In the genomic region with DNA sequence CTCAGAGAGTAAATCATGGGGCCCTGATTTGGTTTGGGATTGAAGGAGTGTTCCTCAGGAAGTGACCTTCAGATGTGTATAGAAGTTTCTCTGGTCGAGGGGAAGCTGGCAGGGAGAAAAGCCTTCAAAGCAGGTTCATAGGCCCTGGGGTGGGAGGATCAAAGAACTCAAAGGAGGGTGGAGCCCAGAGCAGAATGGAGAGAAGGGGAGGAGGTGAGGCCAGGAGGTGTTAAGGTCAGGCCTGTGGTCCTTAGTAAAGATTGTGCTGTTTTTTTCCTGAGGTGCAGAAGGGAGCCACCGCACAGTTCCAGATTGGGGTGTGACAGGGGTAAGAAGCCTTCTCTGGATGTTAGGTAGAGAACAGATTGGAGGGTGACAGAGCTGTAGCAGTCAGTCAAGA, we compare ENCODE assay signal across 27 cellular contexts. TPM values are rescaled to one million over a fixed set of nuclear protein-coding genes. Genes with fewer than 3 reads are reported as not detected.
DNase-seq lines count a peak whose midpoint lies in the region; ATAC-seq, FAIRE-seq and TF ChIP-seq lines count a peak whose summit lies in the region.
"Had no signal": no experiment of that assay in that cellular context is flagged by ENCODE, and none has a peak within 500 bp of the region (broad histone marks: within the 10 kb centered on the region; RNA-seq: fewer than 3 reads in every experiment).

No MANE protein-coding gene starts in this region.

- no peaks in the 10 kb centered on the region for H3K27me3 ChIP-seq in GM12878 (replicated peaks in 1 of 2; ENCODE audit: control insufficient read depth in 2 of 2, insufficient read depth in 2 of 2, low read length in 1 of 2)
- no peaks in the 10 kb centered on the region for H3K27me3 ChIP-seq in Karpas-422 (ENCODE audit: low read length)
- H3K27me3 ChIP-seq: BE2C, heart right ventricle, left lung, stomach had no signal

- H3K9me2 ChIP-seq in Karpas-422 (replicated peaks; ENCODE audit: insufficient read depth, low read length) = no peaks in the 10 kb centered on the region

- H3K4me2 ChIP-seq in GM12878 (ENCODE audit: control insufficient read depth, insufficient read depth) = no peak overlapping the region
- no peak overlapping the region for H3K4me2 ChIP-seq in Karpas-422 (ENCODE audit: low read depth, low read length, poor library complexity, severe bottlenecking)

- intact Hi-C loops in activated CD4-positive, alpha-beta T cell treated with anti-CD3 and anti-CD28 coated beads for 36 hours (cut with DNase I, micrococcal nuclease) = no loop called here
- intact Hi-C loops in GM12878 (cut with micrococcal nuclease; ENCODE audit: unreplicated experiment) = no loop called here

- peak overlapping the region; percentile 56 for H3K27ac Mint-ChIP-seq in activated CD4-positive, alpha-beta T cell treated with anti-CD3 and anti-CD28 coated beads for 36 hours
- peak overlapping the region; percentile 20 for H3K27ac Mint-ChIP-seq in stimulated activated effector memory CD8-positive, alpha-beta T cell treated with anti-CD3 and anti-CD28 coated beads, Interleukin-12 subunit alpha, Interleukin-12 subunit beta, amount 100 ng/mL, for 72 hours
- H3K27ac Mint-ChIP-seq: activated CD4-positive, alpha-beta memory T cell treated with anti-CD3 and anti-CD28 coated beads, Interleukin-2, amount 10 ng/mL, durations not matched to agents 7 days and 5 days had no signal

- RAD21 ChIA-PET in GM12878 (lab: Charles Lee; ENCODE audit: unreplicated experiment) = no interaction called here

- no peak overlapping the region for H3K4me3 Mint-ChIP-seq in activated CD4-positive, alpha-beta T cell treated with anti-CD3 and anti-CD28 coated beads for 36 hours
- no peak overlapping the region for H3K4me3 Mint-ChIP-seq in stimulated activated effector memory CD8-positive, alpha-beta T cell treated with anti-CD3 and anti-CD28 coated beads, Interleukin-12 subunit alpha, Interleukin-12 subunit beta, amount 100 ng/mL, for 72 hours
- H3K4me3 Mint-ChIP-seq: activated CD4-positive, alpha-beta memory T cell treated with anti-CD3 and anti-CD28 coated beads, Interleukin-2, amount 10 ng/mL, durations not matched to agents 7 days and 5 days had no signal

- 83% methylated on average over 2 of the region's 2 CpGs for WGBS in GM12878 (ENCODE audit: insufficient coverage, insufficient replicate concordance, low lambda C conversion rate, missing lambda C conversion rate)

- in situ Hi-C loops in GM12878 (cut with MboI) = no loop called here

- TF ChIP-seq POLR2A in GM12878 (IDR thresholded peaks at IDR 0.05; ENCODE audit: low read depth, low read length) = no peak

- H3K4me1 Mint-ChIP-seq in activated CD4-positive, alpha-beta T cell treated with anti-CD3 and anti-CD28 coated beads for 36 hours = peaks cover 14% of the 10 kb centered on the region
- H3K4me1 Mint-ChIP-seq in stimulated activated effector memory CD8-positive, alpha-beta T cell treated with anti-CD3 and anti-CD28 coated beads, Interleukin-12 subunit alpha, Interleukin-12 subunit beta, amount 100 ng/mL, for 72 hours = peaks cover 7% of the 10 kb centered on the region

- H3K79me2 ChIP-seq in GM12878 (ENCODE audit: control insufficient read depth, insufficient read depth, low read length) = no peaks in the 10 kb centered on the region
- H3K79me2 ChIP-seq in Karpas-422 (ENCODE audit: low read length) = peaks cover 3% of the 10 kb centered on the region; the same call in 1 of the 2 replicates

- TSS peak; percentile 44 for BruUV-seq in GM12878 (replicated peaks; lab: Mats Ljungman, UMichigan)

- peaks cover 36 to 59% of the 10 kb centered on the region in 2 experiments; a peak in 2 of 3 replicates for H3K36me3 ChIP-seq in HEK293 (ENCODE audit: control insufficient read depth in 2 of 2, insufficient read depth in 1 of 2, low read length in 2 of 2)
- H3K36me3 ChIP-seq in GM12878 (ENCODE audit: control insufficient read depth in 2 of 2, insufficient read depth in 2 of 2, low read length in 1 of 2) = peaks cover 0 to 19% of the 10 kb centered on the region in 2 experiments; a peak in 3 of 4 replicates
- peaks cover 27% of the 10 kb centered on the region for H3K36me3 ChIP-seq in Karpas-422 (ENCODE audit: insufficient read depth, low read length)

- H3K36me3 Mint-ChIP-seq in activated CD4-positive, alpha-beta T cell treated with anti-CD3 and anti-CD28 coated beads for 36 hours (ENCODE audit: low read depth) = peaks cover 39% of the 10 kb centered on the region
- peaks cover 97% of the 10 kb centered on the region for H3K36me3 Mint-ChIP-seq in stimulated activated effector memory CD8-positive, alpha-beta T cell treated with anti-CD3 and anti-CD28 coated beads, Interleukin-12 subunit alpha, Interleukin-12 subunit beta, amount 100 ng/mL, for 72 hours

- no peak overlapping the region for H3K9ac ChIP-seq in GM12878 (ENCODE audit: control insufficient read depth, insufficient read depth, low read length)
- no peak overlapping the region for H3K9ac ChIP-seq in Karpas-422 (ENCODE audit: low read length)

- H3K27me3 Mint-ChIP-seq in activated CD4-positive, alpha-beta T cell treated with anti-CD3 and anti-CD28 coated beads for 36 hours = no peaks in the 10 kb centered on the region
- H3K27me3 Mint-ChIP-seq: activated CD4-positive, alpha-beta memory T cell treated with anti-CD3 and anti-CD28 coated beads, Interleukin-2, amount 10 ng/mL, durations not matched to agents 7 days and 5 days had no signal

- no peaks in the 10 kb centered on the region for H3K9me3 Mint-ChIP-seq in activated CD4-positive, alpha-beta T cell treated with anti-CD3 and anti-CD28 coated beads for 36 hours (ENCODE audit: low read depth)
- H3K9me3 Mint-ChIP-seq in stimulated activated effector memory CD8-positive, alpha-beta T cell treated with anti-CD3 and anti-CD28 coated beads, Interleukin-12 subunit alpha, Interleukin-12 subunit beta, amount 100 ng/mL, for 72 hours = no peaks in the 10 kb centered on the region
- H3K9me3 Mint-ChIP-seq: activated CD4-positive, alpha-beta memory T cell treated with anti-CD3 and anti-CD28 coated beads, Interleukin-2, amount 10 ng/mL, durations not matched to agents 7 days and 5 days had no signal

- H3K4me3 ChIP-seq in HEK293 (ENCODE audit: low read depth, low read length) (no peak overlapping the region), GM12878 (no peak overlapping the region), Karpas-422 (ENCODE audit: low read length) (no peak overlapping the region)
- H3K4me3 ChIP-seq: heart right ventricle, left lung, stomach had no signal

- H4K20me1 ChIP-seq in GM12878 (ENCODE audit: control insufficient read depth, insufficient read depth) (no peaks in the 10 kb centered on the region; the same call in 1 of the 2 replicates), Karpas-422 (ENCODE audit: insufficient read depth, low read depth, low read length) (no peaks in the 10 kb centered on the region)

- CTCF ChIA-PET in activated CD4-positive, alpha-beta T cell treated with anti-CD3 and anti-CD28 coated beads for 36 hours (lab: Charles Lee) = no interaction called here
- CTCF ChIA-PET in HEK293 (lab: Yijun Ruan, JAX) (interaction anchor here (1.3 to 2.1 kb wide), 2 partner anchors 9 to 115 kb away, joined by 3 to 11 read pairs; partner anchors contain the start of genes CFAP251 and RHOF), GM12878 (lab: Yijun Ruan, JAX) (no interaction called here)

- no peak for TF ChIP-seq EP300 in GM12878 (IDR thresholded peaks at IDR 0.05; ENCODE audit: borderline replicate concordance in 1 of 2, control insufficient read depth in 1 of 2, low read depth in 2 of 2, low read length in 2 of 2)

- SMC1A ChIA-PET in GM12878 (lab: Charles Lee; ENCODE audit: uncharacterized antibody, unreplicated experiment) = no interaction called here

- H3K27ac ChIP-seq in HEK293 (ENCODE audit: extremely low read depth, low read depth, low read length) (no peak overlapping the region), GM12878 (ENCODE audit: control insufficient read depth, insufficient read depth) (no peak overlapping the region), Karpas-422 (ENCODE audit: low read length) (no peak overlapping the region)
- H3K27ac ChIP-seq: heart right ventricle, left lung, stomach had no signal

- no peak for TF ChIP-seq RAD21 in GM12878 (IDR thresholded peaks at IDR 0.05; ENCODE audit: insufficient read depth, low read depth, low read length)

- TF ChIP-seq CTCF in HEK293 (tag by site-specific recombination; IDR thresholded peaks at IDR 0.05) (no peak), GM12878 (IDR thresholded peaks at IDR 0.05 in 2 of 3, conservative IDR thresholded peaks at IDR 0.05 in 1 of 3; ENCODE audit: control insufficient read depth in 2 of 3, extremely low read depth in 1 of 3, insufficient read depth in 1 of 3, low read depth in 3 of 3, low read length in 3 of 3) (no peak)

- POLR2A ChIA-PET in activated CD4-positive, alpha-beta T cell treated with anti-CD3 and anti-CD28 coated beads for 36 hours (lab: Charles Lee) = no interaction called here
- POLR2A ChIA-PET in HEK293 (lab: Yijun Ruan, JAX) = no interaction called here
- POLR2A ChIA-PET in GM12878 (lab: Charles Lee) = no interaction called here

- H3K4me1 ChIP-seq in HEK293 (ENCODE audit: control insufficient read depth, insufficient read depth, low read length) (no peaks in the 10 kb centered on the region), GM12878 (ENCODE audit: control insufficient read depth, insufficient read depth, low read length) (no peaks in the 10 kb centered on the region; the same call in none of the 2 replicates), Karpas-422 (ENCODE audit: low read length) (no peaks in the 10 kb centered on the region)
- H3K4me1 ChIP-seq: BE2C, heart right ventricle, left lung, stomach had no signal

- FAIRE-seq in GM12878 (lab: Jason Lieb, UNC) = no peak
- FAIRE-seq: bronchial epithelial cell had no signal

- DNase-seq in activated CD4-positive, alpha-beta T cell treated with anti-CD3 and anti-CD28 coated beads for 36 hours = no peak
- no peak for DNase-seq in activated CD4-positive, alpha-beta T cell treated with anti-CD3 and anti-CD28 coated beads, Interleukin-2, amount 50 U/mL, for 48 hours
- DNase-seq in GM12878 (ENCODE audit: low read depth, low spot score) (no peak), Karpas-422 (no peak), ureter (ENCODE audit: low spot score) (no peak)
- DNase-seq in stimulated activated effector memory CD8-positive, alpha-beta T cell treated with anti-CD3 and anti-CD28 coated beads, Interleukin-12 subunit alpha, Interleukin-12 subunit beta, amount 100 ng/mL, for 72 hours (ENCODE audit: low spot score in 2 of 2) = no peak
- DNase-seq: 8988T; activated CD4-positive, alpha-beta memory T cell treated with anti-CD3 and anti-CD28 coated beads, Interleukin-2, amount 10 ng/mL, durations not matched to agents 7 days and 5 days; amniotic stem cell; BE2C; DMS 273 treated with DMSO at 0.1 percent for 48 hours; GDM1; heart right ventricle; KBM-7; NCI-H2029; PC-3; SIG-M5; stomach; T-helper 2 cell; trophoblast cell had no signal

- no peak overlapping the region for H2AFZ ChIP-seq in GM12878 (ENCODE audit: control insufficient read depth, low read depth, low read length)
- H2AFZ ChIP-seq in Karpas-422 (ENCODE audit: low read length) = no peak overlapping the region

- H3K9me3 ChIP-seq in HEK293 (ENCODE audit: control insufficient read depth, insufficient read depth, low read depth, low read length) = no peaks in the 10 kb centered on the region
- no peaks in the 10 kb centered on the region; the same call in 2 of the 3 replicates for H3K9me3 ChIP-seq in GM12878 (replicated peaks; ENCODE audit: control insufficient read depth, insufficient read depth, low read length)
- H3K9me3 ChIP-seq in Karpas-422 (ENCODE audit: low read length) = no peaks in the 10 kb centered on the region
- H3K9me3 ChIP-seq: BE2C, heart right ventricle, left lung, stomach had no signal

- no peak for ATAC-seq in activated CD4-positive, alpha-beta T cell treated with anti-CD3 and anti-CD28 coated beads for 36 hours
- no peak for ATAC-seq in GM12878
- ATAC-seq in stimulated activated effector memory CD8-positive, alpha-beta T cell treated with anti-CD3 and anti-CD28 coated beads, Interleukin-12 subunit alpha, Interleukin-12 subunit beta, amount 100 ng/mL, for 72 hours = no peak
- ATAC-seq in HG02571 (IDR thresholded peaks at IDR 0.05; ENCODE audit: unreplicated experiment) = no peak
- ATAC-seq: heart right ventricle, left lung, PC-3 had no signal

RNA-seq across cellular contexts. Expression of gene CFAP251, which starts 9.7 kb away (rescaled TPM):
- under 1 TPM; 0.59 to 0.65 TPM for total RNA-seq in activated CD4-positive, alpha-beta T cell treated with anti-CD3 and anti-CD28 coated beads for 36 hours
- 8.3 and 9.2 TPM in 2 replicates for total RNA-seq in GM12878 (2013; cell fraction: nucleolus; rRNA removed)
- 0.79 and 1.6 TPM in 2 replicates for total RNA-seq in GM12878 (2014; rRNA removed)
- total RNA-seq in GM12878 (2014; rRNA removed; fragmentation: Illumina TruSeq; extraction: Trizol) = 0.37 and 0.72 TPM in 2 replicates
- total RNA-seq in GM12878 (2021) = 0.85 and 0.97 TPM in 2 replicates
- 1.0 TPM for polyA plus RNA-seq in GM12878 (2011; ENCODE audit: low read depth)
- 0.10 and 0.23 TPM in 2 replicates for polyA plus RNA-seq in GM12878 (2011; rRNA removed)
- 0.09 and 0.43 TPM in 2 replicates for polyA plus RNA-seq in GM12878 (2011; cell fraction: cytosol; rRNA removed)
- 0.21 and 0.26 TPM in 2 replicates for polyA plus RNA-seq in GM12878 (2011; cell fraction: nucleus; rRNA removed)
- polyA plus RNA-seq in GM12878 (2012) = 0.97 and 1.3 TPM in 2 replicates
- polyA plus RNA-seq in GM12878 (2014; fragmentation: Illumina TruSeq; extraction: Trizol) = 0.72 and 1.2 TPM in 2 replicates
- polyA plus RNA-seq in GM12878 (2014; fragmentation: Nextera tagmentation; extraction: Ambion mirVana) = under 1 TPM; 0.27 to 0.42 TPM
- 0.48 and 0.95 TPM in 2 replicates for polyA plus RNA-seq in GM12878 (2014; rRNA removed)
- under 1 TPM; 0.11 to 0.57 TPM for polyA plus RNA-seq in GM12878 (2016; fragmentation: Nextera tagmentation; extraction: Ambion mirVana)
- polyA minus RNA-seq in GM12878 (2011; rRNA and poly(A)+ RNA removed) = 0.51 and 0.62 TPM in 2 replicates
- polyA minus RNA-seq in GM12878 (2011; cell fraction: cytosol; rRNA and poly(A)+ RNA removed) = not detected in 2 replicates
- polyA minus RNA-seq in GM12878 (2011; cell fraction: nucleus; rRNA and poly(A)+ RNA removed) = 0.36 and 0.86 TPM in 2 replicates
- 17.9 and 30.3 TPM in 2 replicates for total RNA-seq in Karpas-422 (2014; rRNA removed; shearing (Covaris generic); ENCODE audit: low replicate concordance)
- 3.9 TPM for total RNA-seq in ureter

RNA-seq across cellular contexts. Expression of gene PSMD9, which starts 20.1 kb away (rescaled TPM):
- 10 to 100 TPM; 50.4 to 56.2 TPM for total RNA-seq in activated CD4-positive, alpha-beta T cell treated with anti-CD3 and anti-CD28 coated beads for 36 hours
- total RNA-seq in GM12878 (2013; cell fraction: nucleolus; rRNA removed) = 28.4 and 30.3 TPM in 2 replicates
- total RNA-seq in GM12878 (2014; rRNA removed) (80.8 and 110 TPM in 2 replicates), GM12878 (2014; rRNA removed; fragmentation: Illumina TruSeq; extraction: Trizol) (32.4 and 39.3 TPM in 2 replicates), GM12878 (2021) (51.1 and 70.0 TPM in 2 replicates), ureter (43.3 TPM)
- 16.7 TPM for polyA plus RNA-seq in GM12878 (2011; ENCODE audit: low read depth)
- polyA plus RNA-seq in GM12878 (2011; rRNA removed) (38.2 and 46.3 TPM in 2 replicates), GM12878 (2014; fragmentation: Illumina TruSeq; extraction: Trizol) (13.0 and 26.1 TPM in 2 replicates), GM12878 (2014; fragmentation: Nextera tagmentation; extraction: Ambion mirVana) (10 to 100 TPM; 14.6 to 33.7 TPM), GM12878 (2014; rRNA removed) (82.8 and 114 TPM in 2 replicates), GM12878 (2016; fragmentation: Nextera tagmentation; extraction: Ambion mirVana) (100 to 1,000 TPM; 132 to 152 TPM)
- 65.5 and 93.4 TPM in 2 replicates for polyA plus RNA-seq in GM12878 (2011; cell fraction: cytosol; rRNA removed)
- 46.5 and 60.9 TPM in 2 replicates for polyA plus RNA-seq in GM12878 (2011; cell fraction: nucleus; rRNA removed)
- 37.3 and 39.3 TPM in 2 replicates for polyA plus RNA-seq in GM12878 (2012)
- 23.6 and 28.5 TPM in 2 replicates for polyA minus RNA-seq in GM12878 (2011; rRNA and poly(A)+ RNA removed)
- polyA minus RNA-seq in GM12878 (2011; cell fraction: cytosol; rRNA and poly(A)+ RNA removed) = 12.4 and 18.6 TPM in 2 replicates
- polyA minus RNA-seq in GM12878 (2011; cell fraction: nucleus; rRNA and poly(A)+ RNA removed) = 6.6 and 13.1 TPM in 2 replicates
- 70.6 and 127 TPM in 2 replicates for total RNA-seq in Karpas-422 (2014; rRNA removed; shearing (Covaris generic); ENCODE audit: low replicate concordance)

RNA-seq across cellular contexts. Expression of gene HPD, which starts 50.0 kb away (rescaled TPM):
- total RNA-seq in activated CD4-positive, alpha-beta T cell treated with anti-CD3 and anti-CD28 coated beads for 36 hours = not detected
- total RNA-seq in GM12878 (2013; cell fraction: nucleolus; rRNA removed) = not detected in 2 replicates
- total RNA-seq in GM12878 (2014; rRNA removed) (not detected in 2 replicates), GM12878 (2014; rRNA removed; fragmentation: Illumina TruSeq; extraction: Trizol) (not detected in 2 replicates), GM12878 (2021) (0.13 and 0.28 TPM in 2 replicates), ureter (3.1 TPM)
- not detected for polyA plus RNA-seq in GM12878 (2011; ENCODE audit: low read depth)
- polyA plus RNA-seq in GM12878 (2011; rRNA removed) (not detected in 2 replicates), GM12878 (2014; fragmentation: Illumina TruSeq; extraction: Trizol) (not detected in 2 replicates), GM12878 (2014; fragmentation: Nextera tagmentation; extraction: Ambion mirVana) (under 1 TPM in 1 of 2 experiments, not detected in 1; 0.04 TPM), GM12878 (2014; rRNA removed) (0.15 and 0.69 TPM in 2 replicates), GM12878 (2016; fragmentation: Nextera tagmentation; extraction: Ambion mirVana) (not detected)
- not detected in 2 replicates for polyA plus RNA-seq in GM12878 (2011; cell fraction: cytosol; rRNA removed)
- not detected in 2 replicates for polyA plus RNA-seq in GM12878 (2011; cell fraction: nucleus; rRNA removed)
- polyA plus RNA-seq in GM12878 (2012) = 0.15 TPM in 1 of 2 replicates, not detected in the other
- polyA minus RNA-seq in GM12878 (2011; rRNA and poly(A)+ RNA removed) = not detected in 2 replicates
- not detected in 2 replicates for polyA minus RNA-seq in GM12878 (2011; cell fraction: cytosol; rRNA and poly(A)+ RNA removed)
- not detected in 2 replicates for polyA minus RNA-seq in GM12878 (2011; cell fraction: nucleus; rRNA and poly(A)+ RNA removed)
- not detected in 2 replicates for total RNA-seq in Karpas-422 (2014; rRNA removed; shearing (Covaris generic); ENCODE audit: low replicate concordance)
- total RNA-seq: activated CD4-positive, alpha-beta memory T cell treated with anti-CD3 and anti-CD28 coated beads, Interleukin-2, amount 10 ng/mL, durations not matched to agents 7 days and 5 days; fibroblast of villous mesenchyme; PC-3; pulmonary artery endothelial cell; skeletal muscle tissue had no signal
